22 cellular contexts compared by ENCODE assay signal in the genomic region with DNA sequence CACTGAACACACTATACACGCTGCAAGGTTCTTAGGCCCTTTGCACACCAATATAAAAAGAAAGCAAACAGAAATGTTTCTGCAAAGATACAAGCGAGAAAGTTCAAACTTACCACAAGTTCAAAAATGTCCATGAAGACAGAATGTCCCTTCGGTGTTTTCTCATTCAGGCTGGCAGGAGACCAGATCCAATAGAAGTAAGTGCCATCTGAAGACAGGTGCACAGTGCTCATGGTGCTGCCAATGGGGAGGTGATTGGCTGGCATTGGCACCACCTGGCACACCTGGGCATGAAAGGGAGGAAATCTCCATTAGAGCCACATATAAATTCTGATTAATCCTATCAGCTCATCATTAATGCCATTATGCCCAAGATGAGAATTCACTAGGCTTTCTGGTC.
"Had no signal": no experiment of that assay in that cellular context is flagged by ENCODE, and none has a peak within 500 bp of the region (broad histone marks: within the 10 kb centered on the region; RNA-seq: fewer than 3 reads in every experiment).

No MANE protein-coding gene starts in this region.

- H3K27ac ChIP-seq: adrenal gland, cardiac muscle cell, lower lobe of right lung, right atrium auricular region, tibial nerve had no signal

- H3K4me3 Mint-ChIP-seq: activated CD4-positive, alpha-beta T cell treated with anti-CD3 and anti-CD28 coated beads, Interleukin-2, amount 10 ng/mL, durations not matched to agents 24 days and 14 days; activated CD8-positive, alpha-beta T cell treated with anti-CD3 and anti-CD28 coated beads, Interleukin-2, amount 10 ng/mL, durations not matched to agents 7 days and 5 days; activated T-cell treated with anti-CD3 and anti-CD28 coated beads, Interleukin-2, amount 50 U/mL, for 4 hours; natural killer cell treated with Interleukin-12 subunit alpha and Interleukin-12 subunit beta and Interleukin-15 and Interleukin-18, amount 100 ng/mL, for 72 hours had no signal

- H3K9me3 ChIP-seq: adrenal gland, lower lobe of right lung, right atrium auricular region, tibial nerve had no signal

- H3K9me3 Mint-ChIP-seq: activated CD4-positive, alpha-beta T cell treated with anti-CD3 and anti-CD28 coated beads, Interleukin-2, amount 10 ng/mL, durations not matched to agents 24 days and 14 days; activated naive CD4-positive, alpha-beta T cell treated with anti-CD3 and anti-CD28 coated beads, Interleukin-2, amount 50 U/mL, for 72 hours; activated T-cell treated with anti-CD3 and anti-CD28 coated beads, Interleukin-2, amount 50 U/mL, for 4 hours; natural killer cell treated with Interleukin-12 subunit alpha and Interleukin-12 subunit beta and Interleukin-15 and Interleukin-18, amount 100 ng/mL, for 72 hours had no signal

- H3K27me3 ChIP-seq: adrenal gland, cardiac muscle cell, right atrium auricular region, tibial nerve had no signal

- H3K27me3 Mint-ChIP-seq: activated CD4-positive, alpha-beta T cell treated with anti-CD3 and anti-CD28 coated beads, Interleukin-2, amount 10 ng/mL, durations not matched to agents 24 days and 14 days; natural killer cell treated with Interleukin-12 subunit alpha and Interleukin-12 subunit beta and Interleukin-15 and Interleukin-18, amount 100 ng/mL, for 72 hours had no signal

- H3K4me3 ChIP-seq: adrenal gland, cardiac muscle cell, lower lobe of right lung, right atrium auricular region, tibial nerve had no signal

- DNase-seq: activated CD4-positive, alpha-beta T cell treated with anti-CD3 and anti-CD28 coated beads, Interleukin-2, amount 10 ng/mL, durations not matched to agents 24 days and 14 days; activated CD8-positive, alpha-beta T cell treated with anti-CD3 and anti-CD28 coated beads, Interleukin-2, amount 10 ng/mL, durations not matched to agents 7 days and 5 days; activated effector memory CD4-positive, alpha-beta T cell treated with anti-CD3 and anti-CD28 coated beads, Interleukin-2, amount 50 U/mL, for 16 hours; activated T-cell treated with anti-CD3 and anti-CD28 coated beads, Interleukin-2, amount 50 U/mL, for 4 hours; adrenal gland; erythroblast; foreskin melanocyte; glutamatergic neuron; hippocampal formation; islet precursor cell; lower lobe of right lung; nucleus accumbens; stimulated activated CD4-positive, alpha-beta T cell treated with anti-CD3 and anti-CD28 coated beads, Interleukin-12 subunit alpha, Interleukin-12 subunit beta, amount 100 ng/mL, for 4 hours; stimulated activated CD4-positive, alpha-beta T cell treated with anti-CD3 and anti-CD28 coated beads, Interleukin-1b, Interleukin-23, amount 100 ng/mL, for 48 hours; stimulated activated CD8-positive, alpha-beta memory T cell treated with anti-CD3 and anti-CD28 coated beads, Interleukin-4, amount 100 ng/mL, for 48 hours; stimulated activated naive CD4-positive, alpha-beta T cell treated with Interleukin-2 at 50 U/mL for 16 hours; T-helper 9 cell had no signal

- H3K27ac Mint-ChIP-seq: activated CD4-positive, alpha-beta T cell treated with anti-CD3 and anti-CD28 coated beads, Interleukin-2, amount 10 ng/mL, durations not matched to agents 24 days and 14 days; activated CD8-positive, alpha-beta T cell treated with anti-CD3 and anti-CD28 coated beads, Interleukin-2, amount 10 ng/mL, durations not matched to agents 7 days and 5 days; activated naive CD4-positive, alpha-beta T cell treated with anti-CD3 and anti-CD28 coated beads, Interleukin-2, amount 50 U/mL, for 72 hours; natural killer cell treated with Interleukin-12 subunit alpha and Interleukin-12 subunit beta and Interleukin-15 and Interleukin-18, amount 100 ng/mL, for 72 hours had no signal

- H3K4me1 ChIP-seq: lower lobe of right lung, right atrium auricular region, tibial nerve had no signal

- ATAC-seq: activated CD8-positive, alpha-beta T cell treated with anti-CD3 and anti-CD28 coated beads, Interleukin-2, amount 10 ng/mL, durations not matched to agents 7 days and 5 days; activated naive CD4-positive, alpha-beta T cell treated with anti-CD3 and anti-CD28 coated beads, Interleukin-2, amount 50 U/mL, for 72 hours; activated T-cell treated with anti-CD3 and anti-CD28 coated beads, Interleukin-2, amount 50 U/mL, for 4 hours; lower lobe of right lung; natural killer cell treated with Interleukin-12 subunit alpha and Interleukin-12 subunit beta and Interleukin-15 and Interleukin-18, amount 100 ng/mL, for 72 hours had no signal
